ENCODE assay signal across 10 cellular contexts in genomic region chr3:28151608-28152228, GRCh38.
DNase-seq lines count a peak whose midpoint lies in the region; ATAC-seq and TF ChIP-seq lines count a peak whose summit lies in the region.
"Had no signal": no experiment of that assay in that cellular context is flagged by ENCODE, and none has a peak within 500 bp of the region (broad histone marks: within the 10 kb centered on the region; RNA-seq: fewer than 3 reads in every experiment).

No MANE protein-coding gene starts in this region.

- H3K4me1 ChIP-seq in upper lobe of left lung, result peaks cover 0 to 13% (median 4%) of the 10 kb centered on the region in 4 donors
- no peaks in the 10 kb centered on the region for H3K4me1 ChIP-seq in Peyer's patch

- TF ChIP-seq POLR2A in upper lobe of left lung (IDR thresholded peaks at IDR 0.05) (no peak), Peyer's patch (IDR thresholded peaks at IDR 0.05) (no peak)

- no peak for DNase-seq in Right ventricle myocardium inferior (ENCODE audit: missing footprints)
- DNase-seq in cardiac septum (ENCODE audit: low spot score), result no peak
- no peak for DNase-seq in activated naive CD8-positive, alpha-beta T cell treated with anti-CD3 and anti-CD28 coated beads, Interleukin-2, amount 10 ng/mL, durations not matched to agents 7 days and 5 days
- DNase-seq in upper lobe of left lung, result no peak
- no peak for DNase-seq in NCI-H1694 treated with DMSO at 0.1 percent for 48 hours (lab: John Stamatoyannopoulos, UW)
- no peak for DNase-seq in stimulated activated CD4-positive, alpha-beta T cell treated with anti-CD3 and anti-CD28 coated beads, Interleukin-4, amount 100 ng/mL, for 4 hours
- no peak for DNase-seq in Peyer's patch
- DNase-seq: Calu3, NCI-H1092 treated with DMSO at 0.1 percent for 48 hours had no signal

- intact Hi-C loops in Right ventricle myocardium inferior (cut with DNase I) (no loop called here), cardiac septum (cut with DNase I) (no loop called here)

- H3K27ac Mint-ChIP-seq in activated naive CD8-positive, alpha-beta T cell treated with anti-CD3 and anti-CD28 coated beads, Interleukin-2, amount 10 ng/mL, durations not matched to agents 7 days and 5 days, result peak overlapping the region; percentile 55

- H3K4me3 ChIP-seq in upper lobe of left lung (no peak overlapping the region), Peyer's patch (no peak overlapping the region)

- no peaks in the 10 kb centered on the region for H3K27me3 Mint-ChIP-seq in activated naive CD8-positive, alpha-beta T cell treated with anti-CD3 and anti-CD28 coated beads, Interleukin-2, amount 10 ng/mL, durations not matched to agents 7 days and 5 days

- no peak for TF ChIP-seq EP300 in upper lobe of left lung (IDR thresholded peaks at IDR 0.05)

- no peaks in the 10 kb centered on the region for H3K36me3 ChIP-seq in upper lobe of left lung
- H3K36me3 ChIP-seq in Peyer's patch, result no peaks in the 10 kb centered on the region

- TF ChIP-seq CTCF in upper lobe of left lung (IDR thresholded peaks at IDR 0.05) (no peak), Peyer's patch (IDR thresholded peaks at IDR 0.05) (no peak)

- H3K9me3 ChIP-seq in upper lobe of left lung, result peaks cover 0 to 4% (median 2%) of the 10 kb centered on the region in 4 donors
- peaks cover 0 to 5% (median 0%) of the 10 kb centered on the region in 4 donors for H3K9me3 ChIP-seq in Peyer's patch

- POLR2A ChIA-PET in activated naive CD8-positive, alpha-beta T cell treated with anti-CD3 and anti-CD28 coated beads, Interleukin-2, amount 10 ng/mL, durations not matched to agents 7 days and 5 days (lab: Charles Lee), result interaction anchor here (0.7 kb wide), 1 partner anchor 225 kb away, joined by 3 read pairs; no protein-coding TSS in a partner anchor

- peaks cover 4% of the 10 kb centered on the region for H3K36me3 Mint-ChIP-seq in activated naive CD8-positive, alpha-beta T cell treated with anti-CD3 and anti-CD28 coated beads, Interleukin-2, amount 10 ng/mL, durations not matched to agents 7 days and 5 days

- H3K27ac ChIP-seq in upper lobe of left lung (peak overlapping the region; percentile 22 to 65 (median 28)), Peyer's patch (no peak overlapping the region)

- no peaks in the 10 kb centered on the region for H3K27me3 ChIP-seq in upper lobe of left lung
- no peaks in the 10 kb centered on the region for H3K27me3 ChIP-seq in Peyer's patch

- ATAC-seq in Right ventricle myocardium inferior, result peak; percentile 59
- peak; percentile 84 for ATAC-seq in HG02970 (IDR thresholded peaks at IDR 0.05; ENCODE audit: low FRiP score, unreplicated experiment)
- ATAC-seq in activated naive CD8-positive, alpha-beta T cell treated with anti-CD3 and anti-CD28 coated beads, Interleukin-2, amount 10 ng/mL, durations not matched to agents 7 days and 5 days (ENCODE audit: low read depth), result no peak
- ATAC-seq in upper lobe of left lung (ENCODE audit: low FRiP score in 2 of 2), result no peak

- H3K4me1 Mint-ChIP-seq in activated naive CD8-positive, alpha-beta T cell treated with anti-CD3 and anti-CD28 coated beads, Interleukin-2, amount 10 ng/mL, durations not matched to agents 7 days and 5 days, result peaks cover 4% of the 10 kb centered on the region

- H3K4me3 Mint-ChIP-seq in activated naive CD8-positive, alpha-beta T cell treated with anti-CD3 and anti-CD28 coated beads, Interleukin-2, amount 10 ng/mL, durations not matched to agents 7 days and 5 days, result peak overlapping the region; percentile 56

- peaks cover 6% of the 10 kb centered on the region for H3K9me3 Mint-ChIP-seq in activated naive CD8-positive, alpha-beta T cell treated with anti-CD3 and anti-CD28 coated beads, Interleukin-2, amount 10 ng/mL, durations not matched to agents 7 days and 5 days

Comparison
In these comparisons a context has a peak if more than half of its experiments do, and no peak if none do; other contexts are left out.
1. ATAC-seq: peak in Right ventricle myocardium inferior (single experiment) and HG02970 (single experiment); none in activated naive CD8-positive, alpha-beta T cell treated with anti-CD3 and anti-CD28 coated beads, Interleukin-2, amount 10 ng/mL, durations not matched to agents 7 days and 5 days (single experiment) and upper lobe of left lung (0 of 2).
2. H3K27ac ChIP-seq: peak in upper lobe of left lung (4 of 4); none in Peyer's patch (0 of 4).